ENCODE assay signal across 12 cellular contexts in genomic region chr6:33072508-33073100, GRCh38. TPM values are rescaled to one million over a fixed set of nuclear protein-coding genes. Genes with fewer than 3 reads are reported as not detected.
DNase-seq lines count a peak whose midpoint lies in the region; ATAC-seq and TF ChIP-seq lines count a peak whose summit lies in the region.
"Had no signal": no experiment of that assay in that cellular context is flagged by ENCODE, and none has a peak within 500 bp of the region (broad histone marks: within the 10 kb centered on the region; RNA-seq: fewer than 3 reads in every experiment).

No MANE protein-coding gene starts in this region.

- H3K4me3 Mint-ChIP-seq in activated naive CD4-positive, alpha-beta T cell treated with anti-CD3 and anti-CD28 coated beads, Interleukin-2, amount 10 ng/mL, durations not matched to agents 7 days and 5 days = peak overlapping the region; percentile 49

- WGBS in thymus = 42% methylated on average over 7 of the region's 7 CpGs

- peak overlapping the region; percentile 30 to 55 for H3K4me3 ChIP-seq in left lung
- peak overlapping the region; percentile 25 for H3K4me3 ChIP-seq in thymus (ENCODE audit: low read length)

- CTCF ChIA-PET in activated naive CD4-positive, alpha-beta T cell treated with anti-CD3 and anti-CD28 coated beads, Interleukin-2, amount 10 ng/mL, durations not matched to agents 7 days and 5 days (lab: Charles Lee) = interaction anchor here (1.0 kb wide), 1 partner anchor 273 kb away, joined by 3 read pairs; no protein-coding TSS in a partner anchor

- peaks cover 45% of the 10 kb centered on the region for H3K27me3 Mint-ChIP-seq in activated naive CD4-positive, alpha-beta T cell treated with anti-CD3 and anti-CD28 coated beads, Interleukin-2, amount 10 ng/mL, durations not matched to agents 7 days and 5 days
- H3K27me3 Mint-ChIP-seq: activated naive CD4-positive, alpha-beta T cell treated with anti-CD3 and anti-CD28 coated beads, Interleukin-2, amount 50 U/mL, for 24 hours had no signal

- H3K4me1 Mint-ChIP-seq in activated naive CD4-positive, alpha-beta T cell treated with anti-CD3 and anti-CD28 coated beads, Interleukin-2, amount 10 ng/mL, durations not matched to agents 7 days and 5 days = peaks cover 33% of the 10 kb centered on the region

- H3K4me1 ChIP-seq in left lung = peaks cover 0 to 52% of the 10 kb centered on the region in 2 donors
- no peaks in the 10 kb centered on the region for H3K4me1 ChIP-seq in thymus (ENCODE audit: control insufficient read depth, insufficient read depth, low read length)

- no peak for DNase-seq in activated naive CD4-positive, alpha-beta T cell treated with anti-CD3 and anti-CD28 coated beads, Interleukin-2, amount 10 ng/mL, durations not matched to agents 7 days and 5 days
- no peak for DNase-seq in activated naive CD4-positive, alpha-beta T cell (lab: John Stamatoyannopoulos, UW)
- DNase-seq in left lung (no peak), NCI-H2171 (lab: John Stamatoyannopoulos, UW) (no peak), NCI-H226 (no peak), anterior cingulate cortex (lab: John Stamatoyannopoulos, UW) (no peak)
- DNase-seq: effector CD4-positive, alpha-beta T cell; glutamatergic neuron had no signal

- intact Hi-C loops in left lung (cut with DNase I) = no loop called here

- H3K36me3 ChIP-seq in left lung = peaks cover 0 to 21% of the 10 kb centered on the region in 2 donors
- no peaks in the 10 kb centered on the region for H3K36me3 ChIP-seq in thymus (ENCODE audit: control insufficient read depth, insufficient read depth)

- 0 out of 2 replicates have a peak, but pooled peaks have one; percentile 28 for TF ChIP-seq POLR2A in Raji (IDR thresholded peaks at IDR 0.05; ENCODE audit: insufficient read depth, low read depth, low read length)

- H3K27me3 ChIP-seq in left lung (no peaks in the 10 kb centered on the region), thymus (ENCODE audit: control insufficient read depth, insufficient read depth) (no peaks in the 10 kb centered on the region)

- H3K9me3 Mint-ChIP-seq in activated naive CD4-positive, alpha-beta T cell treated with anti-CD3 and anti-CD28 coated beads, Interleukin-2, amount 10 ng/mL, durations not matched to agents 7 days and 5 days = no peaks in the 10 kb centered on the region
- H3K9me3 Mint-ChIP-seq: activated naive CD4-positive, alpha-beta T cell treated with anti-CD3 and anti-CD28 coated beads, Interleukin-2, amount 50 U/mL, for 24 hours had no signal

- no peak for TF ChIP-seq CTCF in left lung (IDR thresholded peaks at IDR 0.05)

- H3K36me3 Mint-ChIP-seq in activated naive CD4-positive, alpha-beta T cell treated with anti-CD3 and anti-CD28 coated beads, Interleukin-2, amount 10 ng/mL, durations not matched to agents 7 days and 5 days = peaks cover 3% of the 10 kb centered on the region

- H3K27ac Mint-ChIP-seq in activated naive CD4-positive, alpha-beta T cell treated with anti-CD3 and anti-CD28 coated beads, Interleukin-2, amount 10 ng/mL, durations not matched to agents 7 days and 5 days = no peak overlapping the region

- no peak for ATAC-seq in left lung

- no peaks in the 10 kb centered on the region for H3K9me3 ChIP-seq in left lung
- no peaks in the 10 kb centered on the region for H3K9me3 ChIP-seq in thymus (ENCODE audit: control insufficient read depth)

- peak overlapping the region in 1 of 2 donors; percentile 26 for H3K27ac ChIP-seq in left lung
- peak overlapping the region; percentile 54 for H3K27ac ChIP-seq in thymus (ENCODE audit: low read depth)
- H3K27ac ChIP-seq: VCaP had no signal

RNA-seq across cellular contexts. Expression of gene HLA-DPA1, which starts 0.8 kb away (rescaled TPM):
- 100 to 1,000 TPM; 354 to 476 TPM for total RNA-seq in left lung
- polyA plus RNA-seq in thymus = 332 TPM

RNA-seq across cellular contexts. Expression of gene HLA-DPB1, which starts 3.2 kb away (rescaled TPM):
- total RNA-seq in left lung = 100 to 1,000 TPM; 206 to 326 TPM
- 575 TPM for polyA plus RNA-seq in thymus
